ENCODE assay signal across 8 cellular contexts in the genomic region with DNA sequence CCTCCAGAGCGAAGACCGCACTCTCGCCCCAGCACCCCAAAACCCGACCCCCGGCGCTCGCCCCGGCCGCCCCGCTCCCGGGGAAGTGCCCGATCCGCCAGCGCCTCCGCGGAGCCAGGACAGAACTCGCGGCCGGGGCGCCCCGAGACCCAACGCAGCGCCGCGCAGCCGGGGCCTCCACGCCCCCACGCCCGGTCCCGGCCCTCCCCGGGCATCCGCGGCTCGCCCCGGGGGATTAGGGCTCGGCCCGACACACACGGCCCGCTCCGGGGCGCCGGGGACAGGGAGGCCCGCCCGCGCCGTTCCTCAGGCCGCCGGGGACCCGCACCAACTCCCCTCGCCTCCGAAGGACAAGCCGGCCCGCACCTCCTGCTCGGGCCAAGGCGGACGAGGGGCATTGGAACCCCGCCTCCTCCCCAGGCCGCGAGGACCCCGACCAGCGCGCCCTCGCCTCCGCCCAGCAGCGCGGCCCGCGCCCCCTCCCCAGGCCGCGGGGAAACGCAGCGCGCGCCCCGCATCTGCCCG. TPM values are rescaled to one million over a fixed set of nuclear protein-coding genes. Genes with fewer than 3 reads are reported as not detected.
A peak's percentile ranks its signal among the peaks of the same experiment; 100 is the strongest.
DNase-seq lines count a peak whose midpoint lies in the region; ATAC-seq and TF ChIP-seq lines count a peak whose summit lies in the region.

No MANE protein-coding gene starts in this region.

- H3K9me3 Mint-ChIP-seq in IgD-negative memory B cell, result peaks cover 0 to 1% (median 0%) of the 10 kb centered on the region in 3 donors
- no peaks in the 10 kb centered on the region for H3K9me3 Mint-ChIP-seq in activated naive CD8-positive, alpha-beta T cell treated with anti-CD3 and anti-CD28 coated beads for 36 hours

- peaks cover 10% of the 10 kb centered on the region for H3K4me1 ChIP-seq in psoas muscle

- peak overlapping the region; percentile 95 to 99 (median 96) for H3K4me3 Mint-ChIP-seq in IgD-negative memory B cell
- H3K4me3 Mint-ChIP-seq in activated naive CD8-positive, alpha-beta T cell treated with anti-CD3 and anti-CD28 coated beads for 36 hours, result peak overlapping the region; percentile 96

- H3K27ac ChIP-seq in psoas muscle, result peak overlapping the region; percentile 86

- DNase-seq in EH (ENCODE audit: low read depth), result peak; percentile 34
- peak; percentile 47 for DNase-seq in activated naive CD8-positive, alpha-beta T cell treated with anti-CD3 and anti-CD28 coated beads for 36 hours
- DNase-seq in left cardiac atrium, result peak; percentile 43
- DNase-seq in psoas muscle, result peak; percentile 47 to 68
- no peak for DNase-seq in SW480 (ENCODE audit: low spot score)
- DNase-seq in DMS79 treated with DMSO at 0.1 percent for 48 hours (lab: John Stamatoyannopoulos, UW), result no peak

- no peak for TF ChIP-seq CTCF in psoas muscle (IDR thresholded peaks at IDR 0.05)

- H3K27me3 ChIP-seq in psoas muscle (ENCODE audit: insufficient read depth in 3 of 3, low read length in 2 of 3), result no peaks in the 10 kb centered on the region

- no peaks in the 10 kb centered on the region for H3K36me3 ChIP-seq in psoas muscle (ENCODE audit: insufficient read depth in 1 of 2, low read depth in 1 of 2)

- no peaks in the 10 kb centered on the region for H3K36me3 Mint-ChIP-seq in IgD-negative memory B cell
- peaks cover 21% of the 10 kb centered on the region for H3K36me3 Mint-ChIP-seq in activated naive CD8-positive, alpha-beta T cell treated with anti-CD3 and anti-CD28 coated beads for 36 hours

- ATAC-seq in left cardiac atrium (peak; percentile 39 to 49), psoas muscle (peak; percentile 38 to 53 (median 42)), GM19351 (IDR thresholded peaks at IDR 0.05; ENCODE audit: unreplicated experiment) (no peak)

- no peaks in the 10 kb centered on the region for H3K9me3 ChIP-seq in psoas muscle

- intact Hi-C loops in left cardiac atrium (cut with DNase I), result loop anchor here in 1 of 2 donors (5.0 kb wide), 1 partner anchor 155 kb away; no protein-coding TSS in a partner anchor
- intact Hi-C loops in psoas muscle (cut with DNase I), result loop anchor here in 1 of 2 donors (2.0 to 10.0 kb wide), 2 partner anchors 78 to 158 kb away; no protein-coding TSS in a partner anchor

- peaks cover 31 to 45% (median 42%) of the 10 kb centered on the region in 3 donors for H3K4me1 Mint-ChIP-seq in IgD-negative memory B cell
- H3K4me1 Mint-ChIP-seq in activated naive CD8-positive, alpha-beta T cell treated with anti-CD3 and anti-CD28 coated beads for 36 hours, result peaks cover 46% of the 10 kb centered on the region

- peak overlapping the region; percentile 98 for H3K4me3 ChIP-seq in psoas muscle

- H3K27ac Mint-ChIP-seq in IgD-negative memory B cell, result peak overlapping the region; percentile 98 to 99 (median 99)
- peak overlapping the region; percentile 95 for H3K27ac Mint-ChIP-seq in activated naive CD8-positive, alpha-beta T cell treated with anti-CD3 and anti-CD28 coated beads for 36 hours

- H3K27me3 Mint-ChIP-seq in IgD-negative memory B cell, result no peaks in the 10 kb centered on the region
- H3K27me3 Mint-ChIP-seq in activated naive CD8-positive, alpha-beta T cell treated with anti-CD3 and anti-CD28 coated beads for 36 hours, result no peaks in the 10 kb centered on the region

- WGBS in psoas muscle, 3 donors, result 0% methylated on average over 31 to 76 of the region's 76 CpGs

RNA-seq across cellular contexts. Expression of gene FNBP1, which starts 0.5 kb away (rescaled TPM):
- polyA plus RNA-seq in IgD-negative memory B cell, result 173 TPM
- total RNA-seq in activated naive CD8-positive, alpha-beta T cell treated with anti-CD3 and anti-CD28 coated beads for 36 hours, result 100 to 1,000 TPM; 198 TPM
- 10 to 100 TPM; 27.7 to 29.0 TPM for total RNA-seq in left cardiac atrium
- 10 to 100 TPM; 23.7 to 30.1 (median 27.5) TPM for total RNA-seq in psoas muscle
- 10 to 100 TPM in 2 of 3 donors, 1 to 10 TPM in 1; 4.6 to 30.5 (median 10.1) TPM for polyA plus RNA-seq in psoas muscle

RNA-seq across cellular contexts. Expression of gene GPR107, which starts 11.2 kb away (rescaled TPM):
- polyA plus RNA-seq in IgD-negative memory B cell (2.1 TPM), psoas muscle (10 to 100 TPM in 2 of 3 donors, 1 to 10 TPM in 1; 8.9 to 28.1 (median 14.9) TPM)
- 10 to 100 TPM; 17.7 to 19.4 TPM for total RNA-seq in activated naive CD8-positive, alpha-beta T cell treated with anti-CD3 and anti-CD28 coated beads for 36 hours
- total RNA-seq in left cardiac atrium (10 to 100 TPM; 23.6 to 27.6 TPM), psoas muscle (10 to 100 TPM; 18.2 to 25.9 (median 22.8) TPM)

Comparison
In these comparisons a context has a peak if more than half of its experiments do, and no peak if none do; other contexts are left out.
1. DNase-seq: peak in EH (single experiment), activated naive CD8-positive, alpha-beta T cell treated with anti-CD3 and anti-CD28 coated beads for 36 hours (single experiment), left cardiac atrium (single experiment) and psoas muscle (2 of 2); none in SW480 (single experiment) and DMS79 treated with DMSO at 0.1 percent for 48 hours (single experiment).
2. RNA of gene FNBP1, which starts 0.5 kb away (total RNA-seq): 198 TPM in activated naive CD8-positive, alpha-beta T cell treated with anti-CD3 and anti-CD28 coated beads for 36 hours; 27.7 to 29.0 TPM in left cardiac atrium and 23.7 to 30.1 TPM in psoas muscle; every median in the first group is over 4 times any median in the second.